In the genomic region with DNA sequence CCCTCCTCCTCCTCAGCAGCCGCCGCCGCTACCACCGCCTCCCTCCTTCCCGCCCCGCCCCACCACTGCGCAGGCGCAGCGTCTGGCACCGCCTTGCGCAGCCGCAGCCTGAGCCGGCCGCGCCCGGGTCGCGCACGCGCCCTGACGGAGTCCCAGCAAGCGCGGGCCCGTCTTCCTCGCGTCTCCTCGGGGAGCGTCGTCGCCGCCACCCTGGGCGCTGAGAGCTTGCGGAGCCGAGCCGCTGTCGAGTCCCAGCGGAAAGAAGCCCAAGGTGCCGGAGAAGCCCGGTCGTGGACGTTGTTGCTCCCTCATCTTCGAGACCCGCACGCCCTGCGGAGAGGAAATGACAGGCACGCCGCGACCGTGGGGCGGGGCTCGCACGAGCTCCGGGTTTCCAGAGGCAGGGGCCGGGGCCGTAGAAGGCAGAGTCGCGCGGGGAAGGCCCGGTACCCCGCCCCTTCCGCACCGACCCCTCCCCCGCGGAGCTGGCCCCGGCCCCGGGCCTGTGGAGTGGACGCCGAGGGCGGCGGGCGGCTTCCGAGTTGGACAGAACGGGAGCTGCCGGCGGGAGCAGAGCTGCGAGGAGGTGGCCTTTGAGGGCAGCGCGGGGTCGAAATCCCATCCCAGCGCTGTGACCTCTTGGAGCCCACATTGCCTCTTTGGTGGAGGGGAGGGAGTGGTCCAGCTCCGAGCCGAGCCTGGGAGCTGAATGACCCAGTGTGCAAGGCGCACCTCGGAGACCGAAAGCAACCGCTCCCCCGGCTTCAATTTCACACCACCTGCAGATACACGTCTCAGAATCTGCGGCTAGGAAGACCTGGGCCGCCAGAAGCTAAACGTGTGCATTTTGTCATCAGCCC, we compare ENCODE assay signal across 8 cellular contexts. TPM values are rescaled to one million over a fixed set of nuclear protein-coding genes. Genes with fewer than 3 reads are reported as not detected.
DNase-seq lines count a peak whose midpoint lies in the region; ATAC-seq lines count a peak whose summit lies in the region.

No MANE protein-coding gene starts in this region.

- H3K4me3 Mint-ChIP-seq in effector memory CD8-positive, alpha-beta T cell, result peak overlapping the region; percentile 78 to 80

- peaks cover 56 to 70% of the 10 kb centered on the region in 2 donors for H3K4me1 Mint-ChIP-seq in effector memory CD8-positive, alpha-beta T cell (ENCODE audit: low read depth in 2 of 2)

- H3K27me3 ChIP-seq in HUES48 (ENCODE audit: control insufficient read depth, insufficient read depth, low read length), result no peaks in the 10 kb centered on the region

- peak overlapping the region; percentile 89 for H3K27ac ChIP-seq in HUES48 (ENCODE audit: low read depth, low read length)

- H3K4me3 ChIP-seq in HUES48 (ENCODE audit: low read depth, low read length), result peak overlapping the region; percentile 86

- H3K9me3 Mint-ChIP-seq in effector memory CD8-positive, alpha-beta T cell, result no peaks in the 10 kb centered on the region

- H3K9me3 ChIP-seq in HUES48 (ENCODE audit: control insufficient read depth, insufficient read depth, low read length), result no peaks in the 10 kb centered on the region

- H3K27me3 Mint-ChIP-seq in effector memory CD8-positive, alpha-beta T cell, result no peaks in the 10 kb centered on the region

- ATAC-seq in GM21390 (IDR thresholded peaks at IDR 0.05; ENCODE audit: unreplicated experiment), result peak; percentile 36
- ATAC-seq in effector memory CD8-positive, alpha-beta T cell (replicated peaks), result peak; percentile 71

- peak overlapping the region; percentile 58 for H3K9ac ChIP-seq in HUES48 (ENCODE audit: low read depth, low read length)

- peaks cover 10% of the 10 kb centered on the region; the same call in 1 of the 2 replicates for H3K36me3 ChIP-seq in HUES48 (ENCODE audit: control insufficient read depth, insufficient read depth, low read length)

- H3K4me1 ChIP-seq in HUES48 (ENCODE audit: control insufficient read depth, insufficient read depth, low read length), result peaks cover 16% of the 10 kb centered on the region

- peak overlapping the region; percentile 83 to 88 for H3K27ac Mint-ChIP-seq in effector memory CD8-positive, alpha-beta T cell

- DNase-seq in COR-L47 (lab: John Stamatoyannopoulos, UW) (peak; percentile 89), NOMO-1 treated with DMSO at 0.1 percent for 48 hours (lab: John Stamatoyannopoulos, UW; ENCODE audit: unreplicated experiment) (peak; percentile 91), mesenteric fat pad (ENCODE audit: low spot score) (peak; percentile 98)
- DNase-seq in activated CD8-positive, alpha-beta memory T cell treated with anti-CD3 and anti-CD28 coated beads for 48 hours (ENCODE audit: low read depth in 2 of 3, low spot score in 2 of 3), result peak; percentile 92 to 98 (median 94)
- peak; percentile 95 to 97 (median 97) for DNase-seq in effector memory CD8-positive, alpha-beta T cell
- peak; percentile 97 for DNase-seq in stimulated activated CD8-positive, alpha-beta memory T cell treated with anti-CD3 and anti-CD28 coated beads, Interleukin-12 subunit alpha, Interleukin-12 subunit beta, amount 100 ng/mL, for 4 hours (ENCODE audit: low read depth)

- H3K36me3 Mint-ChIP-seq in effector memory CD8-positive, alpha-beta T cell (ENCODE audit: insufficient read depth), result peaks cover 46% of the 10 kb centered on the region

RNA-seq across cellular contexts. Expression of a gene that starts 0.5 kb away (rescaled TPM):
- 62.4 TPM for total RNA-seq in mesenteric fat pad

Comparison
In these comparisons a context has a peak if more than half of its experiments do, and no peak if none do; other contexts are left out.
1. Peak in every context shown above with its lines: DNase-seq, ATAC-seq, H3K4me3 ChIP-seq and H3K27ac ChIP-seq.